21 cellular contexts compared by ENCODE assay signal in genomic region chr10:62121197-62121550, GRCh38.
DNase-seq lines count a peak whose midpoint lies in the region; ATAC-seq lines count a peak whose summit lies in the region.
"Had no signal": no experiment of that assay in that cellular context is flagged by ENCODE, and none has a peak within 500 bp of the region (broad histone marks: within the 10 kb centered on the region; RNA-seq: fewer than 3 reads in every experiment).

No MANE protein-coding gene starts in this region.

- no peaks in the 10 kb centered on the region for H3K27me3 Mint-ChIP-seq in CD4-positive, CD25-positive, alpha-beta regulatory T cell
- H3K27me3 Mint-ChIP-seq in activated CD4-positive, alpha-beta memory T cell treated with anti-CD3 and anti-CD28 coated beads for 36 hours = no peaks in the 10 kb centered on the region
- H3K27me3 Mint-ChIP-seq in effector memory CD8-positive, alpha-beta T cell = no peaks in the 10 kb centered on the region
- H3K27me3 Mint-ChIP-seq: dendritic cell treated with granulocyte-macrophage colony-stimulating factor and Interleukin-4, amounts not matched to agents 40 ng/mL and 50 ng/mL, for 4 days; memory B cell had no signal

- H3K36me3 ChIP-seq in CD4-positive, CD25-positive, alpha-beta regulatory T cell (ENCODE audit: control insufficient read depth, insufficient read depth, low read length) = peaks cover 2% of the 10 kb centered on the region
- H3K36me3 ChIP-seq: neutrophil had no signal

- H3K4me1 Mint-ChIP-seq in CD4-positive, CD25-positive, alpha-beta regulatory T cell = peaks cover 26 to 40% (median 30%) of the 10 kb centered on the region in 4 donors
- H3K4me1 Mint-ChIP-seq in activated CD4-positive, alpha-beta memory T cell treated with anti-CD3 and anti-CD28 coated beads for 36 hours (ENCODE audit: low read depth) = peaks cover 31% of the 10 kb centered on the region
- peaks cover 4 to 8% of the 10 kb centered on the region in 2 donors for H3K4me1 Mint-ChIP-seq in effector memory CD8-positive, alpha-beta T cell (ENCODE audit: low read depth in 2 of 2)

- intact Hi-C loops in activated CD4-positive, alpha-beta memory T cell treated with anti-CD3 and anti-CD28 coated beads for 36 hours (cut with micrococcal nuclease) = loop anchor here (1.0 kb wide), 3 partner anchors 62 to 124 kb away; no protein-coding TSS in a partner anchor

- peak; percentile 43 to 74 for ATAC-seq in CD4-positive, CD25-positive, alpha-beta regulatory T cell (ENCODE audit: low read depth in 2 of 2)
- peak; percentile 47 for ATAC-seq in effector memory CD8-positive, alpha-beta T cell (replicated peaks)
- ATAC-seq in HG03469 (IDR thresholded peaks at IDR 0.05; ENCODE audit: unreplicated experiment) = no peak

- POLR2A ChIA-PET in activated CD4-positive, alpha-beta memory T cell treated with anti-CD3 and anti-CD28 coated beads for 36 hours (lab: Charles Lee) = no interaction called here

- no peaks in the 10 kb centered on the region for H3K27me3 ChIP-seq in CD4-positive, CD25-positive, alpha-beta regulatory T cell (ENCODE audit: control insufficient read depth, insufficient read depth, low read length)
- H3K27me3 ChIP-seq: neutrophil had no signal

- H3K27ac ChIP-seq in CD4-positive, CD25-positive, alpha-beta regulatory T cell (ENCODE audit: insufficient read depth, low read length, poor library complexity, severe bottlenecking) = no peak overlapping the region
- H3K27ac ChIP-seq: neutrophil had no signal

- CTCF ChIA-PET in activated CD4-positive, alpha-beta memory T cell treated with anti-CD3 and anti-CD28 coated beads for 36 hours (lab: Charles Lee) = no interaction called here

- peaks cover 20% of the 10 kb centered on the region for H3K36me3 Mint-ChIP-seq in CD4-positive, CD25-positive, alpha-beta regulatory T cell
- peaks cover 12% of the 10 kb centered on the region for H3K36me3 Mint-ChIP-seq in activated CD4-positive, alpha-beta memory T cell treated with anti-CD3 and anti-CD28 coated beads for 36 hours
- H3K36me3 Mint-ChIP-seq in effector memory CD8-positive, alpha-beta T cell (ENCODE audit: insufficient read depth) = no peaks in the 10 kb centered on the region

- peaks cover 0 to 19% (median 11%) of the 10 kb centered on the region in 7 donors for H3K9me3 Mint-ChIP-seq in CD4-positive, CD25-positive, alpha-beta regulatory T cell
- H3K9me3 Mint-ChIP-seq in activated CD4-positive, alpha-beta memory T cell treated with anti-CD3 and anti-CD28 coated beads for 36 hours = peaks cover 18% of the 10 kb centered on the region
- H3K9me3 Mint-ChIP-seq in effector memory CD8-positive, alpha-beta T cell = peaks cover 0 to 7% of the 10 kb centered on the region in 2 donors

- H3K9me3 ChIP-seq in CD4-positive, CD25-positive, alpha-beta regulatory T cell (ENCODE audit: control insufficient read depth in 2 of 2, low read length in 2 of 2) = peaks cover 10 to 15% of the 10 kb centered on the region in 2 experiments
- H3K9me3 ChIP-seq: neutrophil had no signal

- DNase-seq in CD4-positive, CD25-positive, alpha-beta regulatory T cell = peak in 2 of 3 donors; percentile 25 to 63
- DNase-seq in ELR (ENCODE audit: low read depth) = peak; percentile 51
- no peak for DNase-seq in activated CD4-positive, alpha-beta memory T cell treated with anti-CD3 and anti-CD28 coated beads for 36 hours
- DNase-seq in effector memory CD8-positive, alpha-beta T cell = no peak
- no peak for DNase-seq in NCI-H2107 treated with DMSO at 0.1 percent for 48 hours (lab: John Stamatoyannopoulos, UW; ENCODE audit: unreplicated experiment)
- no peak for DNase-seq in stimulated activated CD4-positive, alpha-beta T cell treated with anti-CD3 and anti-CD28 coated beads, Interleukin-15, amount 100 ng/mL, for 24 hours
- no peak for DNase-seq in GM03348 (ENCODE audit: low spot score)
- DNase-seq: activated effector memory CD4-positive, alpha-beta T cell treated with Interleukin-2 at 50 U/mL for 16 hours; amniotic stem cell; DMS53; GF-D8; NCI-H2081; NCI-H446; OCI-M1; retina; SHP77; stimulated activated CD4-positive, alpha-beta T cell treated with anti-CD3 and anti-CD28 coated beads, Interleukin-4, amount 100 ng/mL, for 1 hour had no signal

- H3K27ac Mint-ChIP-seq in CD4-positive, CD25-positive, alpha-beta regulatory T cell = peak overlapping the region in 1 of 3 donors; percentile 67
- H3K27ac Mint-ChIP-seq in activated CD4-positive, alpha-beta memory T cell treated with anti-CD3 and anti-CD28 coated beads for 36 hours = peak overlapping the region; percentile 59
- H3K27ac Mint-ChIP-seq in effector memory CD8-positive, alpha-beta T cell = no peak overlapping the region
- H3K27ac Mint-ChIP-seq: dendritic cell treated with granulocyte-macrophage colony-stimulating factor and Interleukin-4, amounts not matched to agents 40 ng/mL and 50 ng/mL, for 4 days; memory B cell had no signal

- H3K4me3 ChIP-seq in CD4-positive, CD25-positive, alpha-beta regulatory T cell (ENCODE audit: low read depth, low read length) = peak overlapping the region; percentile 30

- peak overlapping the region in 2 of 4 donors; percentile 5 to 54 for H3K4me3 Mint-ChIP-seq in CD4-positive, CD25-positive, alpha-beta regulatory T cell
- no peak overlapping the region for H3K4me3 Mint-ChIP-seq in activated CD4-positive, alpha-beta memory T cell treated with anti-CD3 and anti-CD28 coated beads for 36 hours
- no peak overlapping the region for H3K4me3 Mint-ChIP-seq in effector memory CD8-positive, alpha-beta T cell
- H3K4me3 Mint-ChIP-seq: dendritic cell treated with granulocyte-macrophage colony-stimulating factor and Interleukin-4, amounts not matched to agents 40 ng/mL and 50 ng/mL, for 4 days; memory B cell had no signal

- no peaks in the 10 kb centered on the region for H3K4me1 ChIP-seq in CD4-positive, CD25-positive, alpha-beta regulatory T cell (ENCODE audit: control insufficient read depth, insufficient read depth, low read length, poor library complexity, severe bottlenecking)

Comparison
In these comparisons a context has a peak if more than half of its experiments do, and no peak if none do; other contexts are left out.
1. DNase-seq: peak in CD4-positive, CD25-positive, alpha-beta regulatory T cell (2 of 3) and ELR (single experiment); none in activated CD4-positive, alpha-beta memory T cell treated with anti-CD3 and anti-CD28 coated beads for 36 hours (single experiment), effector memory CD8-positive, alpha-beta T cell (0 of 3), NCI-H2107 treated with DMSO at 0.1 percent for 48 hours (single experiment), stimulated activated CD4-positive, alpha-beta T cell treated with anti-CD3 and anti-CD28 coated beads, Interleukin-15, amount 100 ng/mL, for 24 hours (single experiment) and GM03348 (single experiment).